In the genomic region with DNA sequence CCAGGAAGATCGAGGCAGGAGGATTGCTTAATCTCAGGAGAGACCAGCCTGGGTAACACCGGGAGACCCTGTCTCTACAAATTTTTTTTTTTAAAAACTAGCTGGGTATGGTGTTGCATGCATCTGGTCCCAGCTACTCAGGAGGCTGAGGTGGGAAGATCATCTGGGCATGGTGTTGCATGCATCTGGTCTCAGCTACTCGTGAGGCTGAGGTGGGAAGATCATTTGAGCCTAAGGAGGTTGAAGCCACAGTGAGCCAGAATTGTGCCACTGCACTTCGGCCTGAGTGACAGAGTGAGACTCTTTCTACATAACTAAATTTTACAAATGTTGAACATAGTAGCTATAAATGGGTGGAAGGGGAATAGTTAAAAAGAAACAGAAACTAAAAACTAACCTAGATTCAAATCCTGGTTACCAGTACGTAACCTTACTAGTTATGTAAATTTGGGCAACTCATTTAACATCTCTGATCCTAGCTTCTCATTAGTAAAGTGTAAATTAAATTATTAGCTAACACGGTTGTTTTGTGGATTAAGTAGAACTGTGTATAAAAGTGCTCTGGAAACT, we compare ENCODE assay signal across 11 cellular contexts. TPM values are rescaled to one million over a fixed set of nuclear protein-coding genes. Genes with fewer than 3 reads are reported as not detected.
DNase-seq lines count a peak whose midpoint lies in the region; ATAC-seq and TF ChIP-seq lines count a peak whose summit lies in the region.
"Had no signal": no experiment of that assay in that cellular context is flagged by ENCODE, and none has a peak within 500 bp of the region (broad histone marks: within the 10 kb centered on the region; RNA-seq: fewer than 3 reads in every experiment).

No MANE protein-coding gene starts in this region.

- no peak overlapping the region for H2AFZ ChIP-seq in SK-N-SH (ENCODE audit: low read depth)

- peaks cover 27 to 34% of the 10 kb centered on the region in 2 experiments for H3K36me3 ChIP-seq in SK-N-SH (replicated peaks in 1 of 2; ENCODE audit: control insufficient read depth in 1 of 2, insufficient read depth in 2 of 2, low read length in 1 of 2)

- no peak overlapping the region for H3K4me3 Mint-ChIP-seq in WTC11

- H3K4me2 ChIP-seq in SK-N-SH, result no peak overlapping the region
- H3K4me2 ChIP-seq: smooth muscle cell had no signal

- H3K4me3 ChIP-seq in SK-N-SH (ENCODE audit: low read depth in 2 of 2, low read length in 1 of 2), result no peak overlapping the region
- H3K4me3 ChIP-seq: esophagus squamous epithelium, smooth muscle cell had no signal

- POLR2A ChIA-PET in WTC11 (lab: Charles Lee) (no interaction called here), SK-N-SH (lab: Yijun Ruan, JAX) (no interaction called here)

- H3K4me1 Mint-ChIP-seq in WTC11, result peaks cover 37% of the 10 kb centered on the region

- peaks cover 2% of the 10 kb centered on the region for H3K9me3 Mint-ChIP-seq in WTC11

- H3K9me2 ChIP-seq in SK-N-SH, result no peaks in the 10 kb centered on the region

- H4K20me1 ChIP-seq in SK-N-SH (ENCODE audit: insufficient read depth), result no peaks in the 10 kb centered on the region

- no peak for TF ChIP-seq CTCF in WTC11 (IDR thresholded peaks at IDR 0.05)
- TF ChIP-seq CTCF in SK-N-SH (IDR thresholded peaks at IDR 0.05), result no peak

- H3F3A ChIP-seq in SK-N-SH (replicated peaks; ENCODE audit: insufficient read depth), result no peaks in the 10 kb centered on the region

- WGBS in SK-N-SH (ENCODE audit: low lambda C conversion rate), result 87% methylated on average over 6 of the region's 6 CpGs

- no peak overlapping the region for H3K9ac ChIP-seq in SK-N-SH

- no peaks in the 10 kb centered on the region for H3K4me1 ChIP-seq in SK-N-SH (ENCODE audit: control insufficient read depth in 1 of 2, insufficient read depth in 2 of 2, low read depth in 1 of 2, low read length in 1 of 2)
- H3K4me1 ChIP-seq: esophagus squamous epithelium had no signal

- ATAC-seq in GM18520 (IDR thresholded peaks at IDR 0.05; ENCODE audit: unreplicated experiment) (peak; percentile 79), GM21367 (IDR thresholded peaks at IDR 0.05; ENCODE audit: unreplicated experiment) (peak; percentile 72), HG02970 (IDR thresholded peaks at IDR 0.05; ENCODE audit: low FRiP score, unreplicated experiment) (peak; percentile 73), WTC11 (no peak)

- H3K36me3 Mint-ChIP-seq in WTC11, result peaks cover 10% of the 10 kb centered on the region

- no peaks in the 10 kb centered on the region for H3K27me3 ChIP-seq in SK-N-SH (ENCODE audit: insufficient read depth)
- H3K27me3 ChIP-seq: esophagus squamous epithelium had no signal

- no peak for TF ChIP-seq EP300 in SK-N-SH (IDR thresholded peaks at IDR 0.05; ENCODE audit: borderline replicate concordance in 1 of 2, low read depth in 1 of 2, low read length in 1 of 2)

- H3K9me3 ChIP-seq in SK-N-SH, result no peaks in the 10 kb centered on the region
- H3K9me3 ChIP-seq: esophagus squamous epithelium had no signal

- H3K79me2 ChIP-seq in SK-N-SH (ENCODE audit: insufficient read depth), result no peaks in the 10 kb centered on the region

- no peak for TF ChIP-seq RAD21 in SK-N-SH (IDR thresholded peaks at IDR 0.05; ENCODE audit: low read length)

- H3K27ac Mint-ChIP-seq in WTC11, result peak overlapping the region; percentile 25; the same call in 1 of the 2 replicates

- DNase-seq in WTC11 (ENCODE audit: low spot score) (no peak), SK-N-SH (no peak), DMS79 treated with DMSO at 0.1 percent for 48 hours (lab: John Stamatoyannopoulos, UW) (no peak), NCI-H1930 (lab: John Stamatoyannopoulos, UW) (no peak)
- DNase-seq in activated CD4-positive, alpha-beta T cell treated with anti-CD3 and anti-CD28 coated beads for 4 hours, result no peak
- DNase-seq: activated gamma-delta T cell, esophagus squamous epithelium had no signal

- H3K27me3 Mint-ChIP-seq in WTC11 (ENCODE audit: low read depth), result no peaks in the 10 kb centered on the region

- CTCF ChIA-PET in WTC11 (lab: Charles Lee), result interaction anchor here (1.5 kb wide), 2 partner anchors 9 to 37 kb away, joined by 3 to 4 read pairs; no protein-coding TSS in a partner anchor
- CTCF ChIA-PET in SK-N-SH (lab: Yijun Ruan, JAX), result no interaction called here

- H3K27ac ChIP-seq in SK-N-SH (ENCODE audit: low read depth in 2 of 2, low read length in 1 of 2), result no peak overlapping the region
- H3K27ac ChIP-seq: esophagus squamous epithelium had no signal

TF ChIP-seq in WTC11, 78 proteins besides CTCF, POLR2A, EP300 and RAD21 (continues in another document):
- no peak for TF ChIP-seq FOXP1 (CRISPR knock-in tag; IDR thresholded peaks at IDR 0.05; ENCODE audit: borderline replicate concordance)
- TF ChIP-seq SOX15 (CRISPR knock-in tag; IDR thresholded peaks at IDR 0.05), result no peak
- TF ChIP-seq FOXJ3 (CRISPR knock-in tag; IDR thresholded peaks at IDR 0.05; ENCODE audit: borderline replicate concordance), result no peak
- TF ChIP-seq ZNF671 (CRISPR knock-in tag; IDR thresholded peaks at IDR 0.05), result no peak
- no peak for TF ChIP-seq ZNF396 (CRISPR knock-in tag; IDR thresholded peaks at IDR 0.05; ENCODE audit: borderline replicate concordance)
- TF ChIP-seq, protein P1, sequence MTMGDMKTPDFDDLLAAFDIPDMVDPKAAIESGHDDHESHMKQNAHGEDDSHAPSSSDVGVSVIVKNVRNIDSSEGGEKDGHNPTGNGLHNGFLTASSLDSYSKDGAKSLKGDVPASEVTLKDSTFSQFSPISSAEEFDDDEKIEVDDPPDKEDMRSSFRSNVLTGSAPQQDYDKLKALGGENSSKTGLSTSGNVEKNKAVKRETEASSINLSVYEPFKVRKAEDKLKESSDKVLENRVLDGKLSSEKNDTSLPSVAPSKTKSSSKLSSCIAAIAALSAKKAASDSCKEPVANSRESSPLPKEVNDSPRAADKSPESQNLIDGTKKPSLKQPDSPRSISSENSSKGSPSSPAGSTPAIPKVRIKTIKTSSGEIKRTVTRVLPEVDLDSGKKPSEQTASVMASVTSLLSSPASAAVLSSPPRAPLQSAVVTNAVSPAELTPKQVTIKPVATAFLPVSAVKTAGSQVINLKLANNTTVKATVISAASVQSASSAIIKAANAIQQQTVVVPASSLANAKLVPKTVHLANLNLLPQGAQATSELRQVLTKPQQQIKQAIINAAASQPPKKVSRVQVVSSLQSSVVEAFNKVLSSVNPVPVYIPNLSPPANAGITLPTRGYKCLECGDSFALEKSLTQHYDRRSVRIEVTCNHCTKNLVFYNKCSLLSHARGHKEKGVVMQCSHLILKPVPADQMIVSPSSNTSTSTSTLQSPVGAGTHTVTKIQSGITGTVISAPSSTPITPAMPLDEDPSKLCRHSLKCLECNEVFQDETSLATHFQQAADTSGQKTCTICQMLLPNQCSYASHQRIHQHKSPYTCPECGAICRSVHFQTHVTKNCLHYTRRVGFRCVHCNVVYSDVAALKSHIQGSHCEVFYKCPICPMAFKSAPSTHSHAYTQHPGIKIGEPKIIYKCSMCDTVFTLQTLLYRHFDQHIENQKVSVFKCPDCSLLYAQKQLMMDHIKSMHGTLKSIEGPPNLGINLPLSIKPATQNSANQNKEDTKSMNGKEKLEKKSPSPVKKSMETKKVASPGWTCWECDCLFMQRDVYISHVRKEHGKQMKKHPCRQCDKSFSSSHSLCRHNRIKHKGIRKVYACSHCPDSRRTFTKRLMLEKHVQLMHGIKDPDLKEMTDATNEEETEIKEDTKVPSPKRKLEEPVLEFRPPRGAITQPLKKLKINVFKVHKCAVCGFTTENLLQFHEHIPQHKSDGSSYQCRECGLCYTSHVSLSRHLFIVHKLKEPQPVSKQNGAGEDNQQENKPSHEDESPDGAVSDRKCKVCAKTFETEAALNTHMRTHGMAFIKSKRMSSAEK (CRISPR knock-in tag; IDR thresholded peaks at IDR 0.05; ENCODE audit: borderline replicate concordance), result no peak

TF ChIP-seq in SK-N-SH, 30 proteins besides CTCF, POLR2A, EP300 and RAD21:
- no peak for TF ChIP-seq EZH2phosphoT487 (IDR thresholded peaks at IDR 0.05; ENCODE audit: borderline replicate concordance, low read depth)
- TF ChIP-seq TEAD4 (IDR thresholded peaks at IDR 0.05; ENCODE audit: borderline replicate concordance, insufficient read depth), result no peak
- no peak for TF ChIP-seq FOXJ3 (CRISPR knock-in tag; IDR thresholded peaks at IDR 0.05)
- TF ChIP-seq, protein P2, sequence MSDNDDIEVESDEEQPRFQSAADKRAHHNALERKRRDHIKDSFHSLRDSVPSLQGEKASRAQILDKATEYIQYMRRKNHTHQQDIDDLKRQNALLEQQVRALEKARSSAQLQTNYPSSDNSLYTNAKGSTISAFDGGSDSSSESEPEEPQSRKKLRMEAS (IDR thresholded peaks at IDR 0.05; ENCODE audit: low read depth), result no peak
- no peak for TF ChIP-seq GABPA (IDR thresholded peaks at IDR 0.05; ENCODE audit: low read depth)
- no peak for TF ChIP-seq FOSL2 (IDR thresholded peaks at IDR 0.05; ENCODE audit: borderline replicate concordance, low read depth)

RNA-seq across cellular contexts. Expression of a gene that starts 41.7 kb away (rescaled TPM):
- 14.1 to 17.0 TPM (median 15.5 TPM) in 3 replicates for total RNA-seq in WTC11 (2021)
- 8.0 and 13.5 TPM in 2 replicates for polyA plus RNA-seq in SK-N-SH (2012; rRNA removed)
- 8.2 and 10.1 TPM in 2 replicates for polyA plus RNA-seq in SK-N-SH (2012; cell fraction: cytosol; rRNA removed)
- polyA plus RNA-seq in SK-N-SH (2012; cell fraction: nucleus; rRNA removed), result 13.0 and 35.1 TPM in 2 replicates
